In the genomic region with DNA sequence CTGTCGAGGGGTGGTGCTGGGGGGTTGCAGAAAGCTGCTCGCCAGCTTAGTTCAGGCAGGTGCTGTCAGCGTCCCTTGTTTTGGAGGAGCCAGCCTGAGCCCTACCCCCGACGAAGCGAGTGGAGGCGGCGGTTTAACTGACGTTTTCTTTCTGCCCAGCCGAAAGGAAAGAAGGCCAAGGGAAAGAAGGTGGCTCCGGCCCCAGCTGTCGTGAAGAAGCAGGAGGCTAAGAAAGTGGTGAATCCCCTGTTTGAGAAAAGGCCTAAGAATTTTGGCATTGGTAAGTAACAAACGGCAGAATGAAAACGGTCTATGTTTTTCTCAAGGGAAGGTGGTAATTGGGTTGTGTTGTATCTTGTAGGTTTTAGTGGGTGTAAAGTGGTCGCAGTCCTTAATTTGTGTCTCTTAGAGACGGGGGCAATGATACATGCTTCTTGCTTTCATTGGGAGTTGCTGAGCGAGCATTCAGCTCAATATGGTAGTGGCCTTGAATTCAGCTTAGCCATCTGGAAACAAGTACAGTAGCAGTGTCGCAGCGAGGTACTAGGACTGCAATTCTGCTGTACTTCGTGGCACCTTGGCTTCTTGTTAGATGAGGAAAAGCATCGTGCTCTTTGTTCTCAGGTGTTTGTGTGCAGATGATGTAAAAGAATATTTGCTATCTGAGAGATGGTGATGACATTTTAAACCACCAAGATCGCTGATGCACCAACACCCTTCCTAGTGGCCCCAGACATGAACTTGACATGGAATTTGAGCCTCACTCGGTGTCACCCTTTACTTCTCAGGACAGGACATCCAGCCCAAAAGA, we compare ENCODE assay signal across 1 cellular context.
TF ChIP-seq lines count a peak whose summit lies in the region.

No MANE protein-coding gene starts in this region.

TF ChIP-seq in HCT116, 20 proteins besides CTCF, POLR2A, EP300 and RAD21:
- no peak for TF ChIP-seq ZFX (IDR thresholded peaks at IDR 0.05)
- TF ChIP-seq, protein P1, sequence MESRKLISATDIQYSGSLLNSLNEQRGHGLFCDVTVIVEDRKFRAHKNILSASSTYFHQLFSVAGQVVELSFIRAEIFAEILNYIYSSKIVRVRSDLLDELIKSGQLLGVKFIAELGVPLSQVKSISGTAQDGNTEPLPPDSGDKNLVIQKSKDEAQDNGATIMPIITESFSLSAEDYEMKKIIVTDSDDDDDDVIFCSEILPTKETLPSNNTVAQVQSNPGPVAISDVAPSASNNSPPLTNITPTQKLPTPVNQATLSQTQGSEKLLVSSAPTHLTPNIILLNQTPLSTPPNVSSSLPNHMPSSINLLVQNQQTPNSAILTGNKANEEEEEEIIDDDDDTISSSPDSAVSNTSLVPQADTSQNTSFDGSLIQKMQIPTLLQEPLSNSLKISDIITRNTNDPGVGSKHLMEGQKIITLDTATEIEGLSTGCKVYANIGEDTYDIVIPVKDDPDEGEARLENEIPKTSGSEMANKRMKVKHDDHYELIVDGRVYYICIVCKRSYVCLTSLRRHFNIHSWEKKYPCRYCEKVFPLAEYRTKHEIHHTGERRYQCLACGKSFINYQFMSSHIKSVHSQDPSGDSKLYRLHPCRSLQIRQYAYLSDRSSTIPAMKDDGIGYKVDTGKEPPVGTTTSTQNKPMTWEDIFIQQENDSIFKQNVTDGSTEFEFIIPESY (IDR thresholded peaks at IDR 0.05; ENCODE audit: extremely low read depth, insufficient replicate concordance, low read length), result no peak
- TF ChIP-seq, protein P2, sequence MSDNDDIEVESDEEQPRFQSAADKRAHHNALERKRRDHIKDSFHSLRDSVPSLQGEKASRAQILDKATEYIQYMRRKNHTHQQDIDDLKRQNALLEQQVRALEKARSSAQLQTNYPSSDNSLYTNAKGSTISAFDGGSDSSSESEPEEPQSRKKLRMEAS (IDR thresholded peaks at IDR 0.05), result no peak
- peak; percentile 34; the same call in 1 of the 2 replicates for TF ChIP-seq POLR2AphosphoS5 (IDR thresholded peaks at IDR 0.05; ENCODE audit: low read depth, low read length)
- no peak for TF ChIP-seq FOSL1 (IDR thresholded peaks at IDR 0.05; ENCODE audit: low read depth)
- TF ChIP-seq EGR1 (IDR thresholded peaks at IDR 0.05; ENCODE audit: low read depth), result no peak
TF ChIP-seq in HCT116: peak in this region for 1.
